9 cellular contexts compared by ENCODE assay signal in genomic region chr1:199041173-199041914, GRCh38.
DNase-seq lines count a peak whose midpoint lies in the region; ATAC-seq, FAIRE-seq and TF ChIP-seq lines count a peak whose summit lies in the region.
"Had no signal": no experiment of that assay in that cellular context is flagged by ENCODE, and none has a peak within 500 bp of the region (broad histone marks: within the 10 kb centered on the region; RNA-seq: fewer than 3 reads in every experiment).

No MANE protein-coding gene starts in this region.

- H4K20me1 ChIP-seq in MM.1S (ENCODE audit: insufficient read depth, low read length): no peaks in the 10 kb centered on the region

- H3K79me2 ChIP-seq in MM.1S (ENCODE audit: low read length): no peaks in the 10 kb centered on the region

- H2AFZ ChIP-seq in MM.1S (ENCODE audit: low read length): no peak overlapping the region

- peak; percentile 97 for FAIRE-seq in GM18507 (lab: Jason Lieb, UNC)

- H3K9me3 ChIP-seq in MM.1S (replicated peaks; ENCODE audit: insufficient read depth, low read length): no peaks in the 10 kb centered on the region
- no peaks in the 10 kb centered on the region for H3K9me3 ChIP-seq in gastrocnemius medialis

- no peak overlapping the region for H3K27ac ChIP-seq in MM.1S (ENCODE audit: low read length)
- H3K27ac ChIP-seq in gastrocnemius medialis: no peak overlapping the region
- H3K27ac ChIP-seq: epithelial cell of prostate had no signal

- H3K4me3 ChIP-seq in MM.1S (ENCODE audit: low read length) (no peak overlapping the region; the same call in 1 of the 2 replicates), gastrocnemius medialis (no peak overlapping the region)

- H3K9me2 ChIP-seq in MM.1S (replicated peaks; ENCODE audit: insufficient read depth, low read length): no peaks in the 10 kb centered on the region

- H3K27me3 ChIP-seq in MM.1S (replicated peaks; ENCODE audit: insufficient read depth, low read length) (peaks cover 47% of the 10 kb centered on the region), gastrocnemius medialis (no peaks in the 10 kb centered on the region)

- in situ Hi-C loops in gastrocnemius medialis (cut with MboI; ENCODE audit: low sequenced_read_pairs in 4 of 4): no loop called here

- peaks cover 14% of the 10 kb centered on the region for H3F3A ChIP-seq in MM.1S (ENCODE audit: insufficient read depth, low read length)

- no peak for TF ChIP-seq CTCF in MM.1S (IDR thresholded peaks at IDR 0.05; ENCODE audit: low read length)
- no peak for TF ChIP-seq CTCF in gastrocnemius medialis (IDR thresholded peaks at IDR 0.05 in 4 of 5, conservative IDR thresholded peaks at IDR 0.05 in 1 of 5)

- H3K4me1 ChIP-seq in MM.1S (ENCODE audit: low read length) (peaks cover 22% of the 10 kb centered on the region), gastrocnemius medialis (no peaks in the 10 kb centered on the region)

- DNase-seq in GM18507 (ENCODE audit: extremely low spot score, insufficient read length, low read depth): peak; percentile 29
- DNase-seq in MM.1S: peak; percentile 94
- peak in 1 of 2 experiments; percentile 7 for DNase-seq in erythroblast (lab: John Stamatoyannopoulos, UW)
- DNase-seq in gastrocnemius medialis: no peak
- no peak for DNase-seq in SW 1271 (lab: John Stamatoyannopoulos, UW)
- DNase-seq in NCI-H1417 treated with DMSO at 0.1 percent for 48 hours (lab: John Stamatoyannopoulos, UW): no peak
- DNase-seq in pons (ENCODE audit: low spot score): no peak

- H3K4me2 ChIP-seq in MM.1S (ENCODE audit: low read depth, low read length): peak overlapping the region; percentile 36

- intact Hi-C loops in gastrocnemius medialis (cut with DNase I; ENCODE audit: low total_unique reads): no loop called here

- H3K36me3 ChIP-seq in MM.1S (replicated peaks; ENCODE audit: insufficient read depth, low read length) (no peaks in the 10 kb centered on the region), gastrocnemius medialis (no peaks in the 10 kb centered on the region)

- TF ChIP-seq POLR2A in erythroblast (IDR thresholded peaks at IDR 0.05; ENCODE audit: low read length) (peak; percentile 21), gastrocnemius medialis (IDR thresholded peaks at IDR 0.05) (no peak)

- H3K9ac ChIP-seq in MM.1S (ENCODE audit: low read length): no peak overlapping the region

- peak; percentile 99 for ATAC-seq in GM21786 (IDR thresholded peaks at IDR 0.05; ENCODE audit: unreplicated experiment)
- no peak for ATAC-seq in gastrocnemius medialis

Comparison
In these comparisons a context has a peak if more than half of its experiments do, and no peak if none do; other contexts are left out.
1. DNase-seq: peak in GM18507 (single experiment) and MM.1S (single experiment); none in gastrocnemius medialis (0 of 2), SW 1271 (0 of 2), NCI-H1417 treated with DMSO at 0.1 percent for 48 hours (single experiment) and pons (single experiment).